28 cellular contexts compared by ENCODE assay signal in the genomic region with DNA sequence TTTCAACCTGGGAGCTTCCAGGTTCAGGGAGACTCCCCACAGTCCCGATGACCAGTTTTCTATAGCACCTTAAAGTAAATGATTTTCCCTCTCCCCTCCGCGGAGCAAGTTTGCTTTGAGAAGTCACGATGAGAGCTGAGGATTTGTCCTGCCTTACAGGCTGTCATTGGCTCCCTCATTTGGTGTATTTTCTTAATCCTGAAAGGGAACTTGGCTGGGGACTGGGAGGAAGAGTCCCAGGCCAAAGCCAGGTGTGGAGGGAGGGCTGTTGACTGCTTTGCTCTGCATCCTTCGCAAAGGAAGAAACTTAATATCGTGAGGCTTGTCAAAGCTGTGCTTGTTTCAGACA.
DNase-seq lines count a peak whose midpoint lies in the region; ATAC-seq and TF ChIP-seq lines count a peak whose summit lies in the region.
"Had no signal": no experiment of that assay in that cellular context is flagged by ENCODE, and none has a peak within 500 bp of the region (broad histone marks: within the 10 kb centered on the region; RNA-seq: fewer than 3 reads in every experiment).

No MANE protein-coding gene starts in this region.

- POLR2A ChIA-PET in WTC11 (lab: Charles Lee), result interaction anchor here (0.9 kb wide), 1 partner anchor 150 kb away, joined by 3 read pairs; no protein-coding TSS in a partner anchor

- peaks cover 51% of the 10 kb centered on the region for H3K4me1 ChIP-seq in cardiac muscle cell (ENCODE audit: low read depth)
- peaks cover 19 to 32% (median 30%) of the 10 kb centered on the region in 3 donors for H3K4me1 ChIP-seq in skeletal muscle tissue (ENCODE audit: control insufficient read depth in 3 of 3, insufficient read depth in 3 of 3, low read length in 3 of 3)
- H3K4me1 ChIP-seq: adrenal gland, stomach, thyroid gland had no signal

- peak overlapping the region; percentile 31 for H3K4me3 ChIP-seq in cardiac muscle cell
- H3K4me3 ChIP-seq in iPS-18c (ENCODE audit: insufficient read depth, low read depth, low read length), result peak overlapping the region; percentile 21; the same call in 1 of the 2 replicates
- H3K4me3 ChIP-seq in skeletal muscle tissue (ENCODE audit: low read length in 3 of 3), result peak overlapping the region; percentile 76 to 90 (median 87)
- H3K4me3 ChIP-seq: adrenal gland, K562, ovary, stomach, thyroid gland had no signal

- peak overlapping the region; percentile 67 for H3K4me3 Mint-ChIP-seq in WTC11
- H3K4me3 Mint-ChIP-seq: CD8-positive, alpha-beta T cell had no signal

- no peaks in the 10 kb centered on the region for H3K36me3 Mint-ChIP-seq in WTC11
- H3K36me3 Mint-ChIP-seq: brain; CD8-positive, alpha-beta T cell; naive thymus-derived CD8-positive, alpha-beta T cell had no signal

- peak overlapping the region; percentile 90 for H3K27ac ChIP-seq in cardiac muscle cell
- peak overlapping the region; percentile 94 for H3K27ac ChIP-seq in skeletal muscle tissue (ENCODE audit: low read depth, low read length)
- H3K27ac ChIP-seq: adrenal gland, ovary, thyroid gland had no signal

- intact Hi-C loops in left cardiac atrium (cut with DNase I), result no loop called here

- H3K27me3 Mint-ChIP-seq in WTC11 (ENCODE audit: low read depth), result peaks cover 62% of the 10 kb centered on the region

- no peak for TF ChIP-seq CTCF in cardiac muscle cell (IDR thresholded peaks at IDR 0.05; ENCODE audit: low read depth, low read length)
- TF ChIP-seq CTCF in WTC11 (IDR thresholded peaks at IDR 0.05), result no peak

- no peak for ATAC-seq in left cardiac atrium
- ATAC-seq in WTC11, result peak; percentile 14
- ATAC-seq: CD8-positive, alpha-beta T cell; K562; left lobe of liver; naive thymus-derived CD8-positive, alpha-beta T cell had no signal

- CTCF ChIA-PET in WTC11 (lab: Charles Lee), result interaction anchor here (0.7 to 2.3 kb wide), 3 partner anchors 41 to 209 kb away, joined by 3 to 16 read pairs (median 4); no protein-coding TSS in a partner anchor

- no peaks in the 10 kb centered on the region for H3K27me3 ChIP-seq in cardiac muscle cell
- H3K27me3 ChIP-seq in skeletal muscle tissue (ENCODE audit: control insufficient read depth in 3 of 3, insufficient read depth in 3 of 3, low read length in 3 of 3), result peaks cover 0 to 16% (median 0%) of the 10 kb centered on the region in 3 donors
- H3K27me3 ChIP-seq: adrenal gland, ovary had no signal

- peak overlapping the region; percentile 81 to 89 (median 84) for H3K9ac ChIP-seq in skeletal muscle tissue (ENCODE audit: low read depth in 1 of 3, low read length in 3 of 3)
- H3K9ac ChIP-seq: SK-N-SH had no signal

- DNase-seq in cardiac muscle cell (ENCODE audit: low read depth in 1 of 2, low spot score in 1 of 2) (no peak), left cardiac atrium (no peak), WTC11 (ENCODE audit: low spot score) (peak; percentile 26), NCI-H69 (lab: John Stamatoyannopoulos, UW) (no peak), C1 segment of cervical spinal cord (lab: John Stamatoyannopoulos, UW) (no peak), SIG-M5 treated with dmso at 0.1 percent for 504 hours (lab: John Stamatoyannopoulos, UW; ENCODE audit: unreplicated experiment) (no peak)
- DNase-seq: activated CD4-positive, alpha-beta T cell treated with anti-CD3 and anti-CD28 coated beads for 4 hours; activated CD8-positive, alpha-beta memory T cell treated with anti-CD3 and anti-CD28 coated beads for 24 hours; activated naive CD4-positive, alpha-beta T cell; activated T-cell treated with anti-CD3 and anti-CD28 coated beads, Interleukin-2, amount 50 U/mL, for 1 hour; adrenal gland; CD8-positive, alpha-beta T cell; midbrain; naive thymus-derived CD8-positive, alpha-beta T cell; NCI-H2029; NCI-H2227 treated with DMSO at 0.1 percent for 48 hours; NCI-H748 treated with DMSO at 0.1 percent for 48 hours; ovary; retina; SK-N-SH; stimulated activated CD4-positive, alpha-beta T cell treated with anti-CD3 and anti-CD28 coated beads, Interleukin-2, amount 100 ng/mL, for 24 hours; stomach; thyroid gland had no signal

- H3K4me1 Mint-ChIP-seq in WTC11, result peaks cover 80% of the 10 kb centered on the region

- 0 out of 2 replicates have a peak overlapping the region, but pooled peaks have one; percentile 26 for H3K27ac Mint-ChIP-seq in WTC11
- H3K27ac Mint-ChIP-seq: brain; CD8-positive, alpha-beta T cell; naive thymus-derived CD8-positive, alpha-beta T cell had no signal

- no peaks in the 10 kb centered on the region for H3K9me3 ChIP-seq in cardiac muscle cell (ENCODE audit: low read depth)
- no peaks in the 10 kb centered on the region for H3K9me3 ChIP-seq in iPS-18c (ENCODE audit: control insufficient read depth, insufficient read depth, low read length)
- no peaks in the 10 kb centered on the region for H3K9me3 ChIP-seq in skeletal muscle tissue (ENCODE audit: control insufficient read depth in 3 of 3, low read length in 3 of 3)
- H3K9me3 ChIP-seq: adrenal gland, ovary, SK-N-SH, stomach, thyroid gland had no signal

- no peaks in the 10 kb centered on the region for H3K9me3 Mint-ChIP-seq in WTC11
- H3K9me3 Mint-ChIP-seq: CD8-positive, alpha-beta T cell; naive thymus-derived CD8-positive, alpha-beta T cell had no signal

- H3K36me3 ChIP-seq in cardiac muscle cell (no peaks in the 10 kb centered on the region), skeletal muscle tissue (ENCODE audit: control insufficient read depth in 3 of 3, insufficient read depth in 3 of 3, low read length in 3 of 3) (no peaks in the 10 kb centered on the region)
- H3K36me3 ChIP-seq: adrenal gland, ovary, stomach, thyroid gland had no signal

TF ChIP-seq in WTC11, 78 proteins besides CTCF, POLR2A, EP300 and RAD21:
- TF ChIP-seq CBFB (CRISPR knock-in tag; IDR thresholded peaks at IDR 0.05; ENCODE audit: low read depth) (no peak), SP1 (CRISPR knock-in tag; conservative IDR thresholded peaks at IDR 0.05) (no peak)

Comparison
In these comparisons a context has a peak if more than half of its experiments do, and no peak if none do; other contexts are left out.
1. H3K4me3 ChIP-seq: peak in every context shown above with its lines; median percentile 87 in skeletal muscle tissue; 31 in cardiac muscle cell; 21 in iPS-18c.